Comparison of ENCODE assay signal across 14 cellular contexts in genomic region chr16:2005646-2006045, GRCh38. TPM values are rescaled to one million over a fixed set of nuclear protein-coding genes. Genes with fewer than 3 reads are reported as not detected.
DNase-seq lines count a peak whose midpoint lies in the region; ATAC-seq, FAIRE-seq and TF ChIP-seq lines count a peak whose summit lies in the region.
"Had no signal": no experiment of that assay in that cellular context is flagged by ENCODE, and none has a peak within 500 bp of the region (broad histone marks: within the 10 kb centered on the region; RNA-seq: fewer than 3 reads in every experiment).

No MANE protein-coding gene starts in this region.

- H3K27ac ChIP-seq in right cardiac atrium (ENCODE audit: low read length) (no peak overlapping the region), endothelial cell of umbilical vein (ENCODE audit: insufficient read depth, low read depth, low read length) (no peak overlapping the region), tibial nerve (peak overlapping the region in 3 of 4 donors; percentile 62 to 92 (median 75))
- H3K27ac ChIP-seq: foreskin keratinocyte, SJSA1 had no signal

- peak; percentile 46 to 54 for TF ChIP-seq CTCF in endothelial cell of umbilical vein (IDR thresholded peaks at IDR 0.05; ENCODE audit: extremely low read depth in 1 of 2, insufficient read depth in 1 of 2, low read depth in 1 of 2, low read length in 2 of 2)
- peak in 3 of 5 experiments; percentile 6 to 57 (median 36) for TF ChIP-seq CTCF in tibial nerve (IDR thresholded peaks at IDR 0.05)

- POLR2A ChIA-PET in endothelial cell of umbilical vein (lab: Charles Lee) = no interaction called here

- no TSS peak for BruUV-seq in endothelial cell of umbilical vein (replicated peaks; lab: Mats Ljungman, UMichigan)

- peaks cover 0 to 27% of the 10 kb centered on the region in 2 experiments for H3K36me3 ChIP-seq in endothelial cell of umbilical vein (ENCODE audit: control insufficient read depth in 2 of 2, extremely low read depth in 1 of 2, insufficient read depth in 2 of 2, low read length in 2 of 2)
- peaks cover 8 to 30% (median 16%) of the 10 kb centered on the region in 3 donors for H3K36me3 ChIP-seq in tibial nerve

- H3K4me1 ChIP-seq in right cardiac atrium (ENCODE audit: control insufficient read depth, insufficient read depth, low read length) (peaks cover 14% of the 10 kb centered on the region), endothelial cell of umbilical vein (ENCODE audit: control insufficient read depth, extremely low read depth, insufficient read depth, low read length) (peaks cover 48% of the 10 kb centered on the region), tibial nerve (peaks cover 4 to 69% (median 61%) of the 10 kb centered on the region in 4 donors)

- CTCF ChIA-PET in endothelial cell of umbilical vein (lab: Charles Lee) = interaction anchor here (0.7 to 4.0 kb wide), 5 partner anchors 15 to 246 kb away, joined by 3 to 85 read pairs (median 6); partner anchors contain the start of gene NPW

- no peaks in the 10 kb centered on the region for H3K27me3 ChIP-seq in right cardiac atrium (ENCODE audit: control insufficient read depth, insufficient read depth)
- H3K27me3 ChIP-seq in endothelial cell of umbilical vein (ENCODE audit: control insufficient read depth in 2 of 2, insufficient read depth in 2 of 2, low read length in 2 of 2) = no peaks in the 10 kb centered on the region
- no peaks in the 10 kb centered on the region for H3K27me3 ChIP-seq in tibial nerve
- H3K27me3 ChIP-seq: foreskin keratinocyte, SJSA1 had no signal

- no peak overlapping the region for H3K9ac ChIP-seq in endothelial cell of umbilical vein (replicated peaks; ENCODE audit: extremely low read depth, insufficient read depth, low read length)

- H3K9me3 ChIP-seq in right cardiac atrium (ENCODE audit: control insufficient read depth, low read length) = no peaks in the 10 kb centered on the region
- H3K9me3 ChIP-seq in endothelial cell of umbilical vein (replicated peaks; ENCODE audit: control insufficient read depth, insufficient read depth, low read length) = no peaks in the 10 kb centered on the region
- H3K9me3 ChIP-seq in tibial nerve = no peaks in the 10 kb centered on the region

- WGBS in right cardiac atrium = 75% methylated on average over 21 of the region's 21 CpGs
- 23 to 51% methylated on average over 15 to 18 of the region's 21 CpGs for WGBS in tibial nerve, 2 donors

- H3K79me2 ChIP-seq in endothelial cell of umbilical vein (ENCODE audit: control insufficient read depth, insufficient read depth, low read length) = peaks cover 72% of the 10 kb centered on the region

- intact Hi-C loops in right cardiac atrium (cut with DNase I) = no loop called here
- intact Hi-C loops in cardiac septum (cut with DNase I) = no loop called here
- intact Hi-C loops in endothelial cell of umbilical vein (cut with micrococcal nuclease) = loop anchor here (1.0 kb wide), 2 partner anchors 148 to 246 kb away; partner anchors contain the start of gene ECI1

- no peak overlapping the region for H3K4me3 ChIP-seq in right cardiac atrium (ENCODE audit: low read length)
- H3K4me3 ChIP-seq in endothelial cell of umbilical vein (replicated peaks in 1 of 3; ENCODE audit: insufficient read depth in 1 of 3, low read depth in 1 of 3, low read length in 3 of 3) = no peak overlapping the region
- no peak overlapping the region for H3K4me3 ChIP-seq in tibial nerve
- H3K4me3 ChIP-seq: SJSA1 had no signal

- no peak for TF ChIP-seq POLR2A in endothelial cell of umbilical vein (IDR thresholded peaks at IDR 0.05; ENCODE audit: low read depth, low read length)
- no peak for TF ChIP-seq POLR2A in tibial nerve (IDR thresholded peaks at IDR 0.05)

- FAIRE-seq in endothelial cell of umbilical vein (lab: Jason Lieb, UNC) = no peak
- FAIRE-seq: keratinocyte had no signal

- DNase-seq in right cardiac atrium (peak in 2 of 3 donors; percentile 60 to 61), cardiac septum (ENCODE audit: low spot score) (no peak), NCI-H2107 treated with DMSO at 0.1 percent for 48 hours (lab: John Stamatoyannopoulos, UW; ENCODE audit: unreplicated experiment) (peak; percentile 23), endothelial cell of umbilical vein (ENCODE audit: low read depth, low spot score) (peak; percentile 45), tibial nerve (ENCODE audit: low spot score in 2 of 2) (no peak), NOMO-1 treated with DMSO at 0.1 percent for 48 hours (lab: John Stamatoyannopoulos, UW; ENCODE audit: unreplicated experiment) (no peak)
- DNase-seq: activated CD4-positive, CD25-positive, alpha-beta regulatory T cell treated with anti-CD3 and anti-CD28 coated beads, Interleukin-2, amount 50 U/mL, for 72 hours; foreskin keratinocyte; NCI-H510A treated with DMSO at 0.1 percent for 48 hours had no signal

- no peak for TF ChIP-seq EP300 in tibial nerve (IDR thresholded peaks at IDR 0.05)

- H4K20me1 ChIP-seq in endothelial cell of umbilical vein (replicated peaks; ENCODE audit: control insufficient read depth, extremely low read depth, insufficient read depth, low read length) = no peaks in the 10 kb centered on the region

- no peaks in the 10 kb centered on the region for H3K9me1 ChIP-seq in endothelial cell of umbilical vein (replicated peaks; ENCODE audit: control insufficient read depth, extremely low read depth, insufficient read depth, low read length)

- H2AFZ ChIP-seq in endothelial cell of umbilical vein (ENCODE audit: low read depth, low read length) = no peak overlapping the region

- dilution Hi-C loops in endothelial cell of umbilical vein (cut with MboI; ENCODE audit: extremely low pct_ligation_motif_present, low sequenced_read_pairs) = no loop called here

- no peak overlapping the region for H3K4me2 ChIP-seq in endothelial cell of umbilical vein (ENCODE audit: insufficient read depth, low read length)

- ATAC-seq in right cardiac atrium = no peak
- no peak for ATAC-seq in GM21423 (IDR thresholded peaks at IDR 0.05; ENCODE audit: unreplicated experiment)
- ATAC-seq in GM19467 (IDR thresholded peaks at IDR 0.05; ENCODE audit: unreplicated experiment) = no peak
- ATAC-seq: foreskin keratinocyte had no signal

RNA-seq across cellular contexts. Expression of gene ZNF598, which starts 4.0 kb away (rescaled TPM):
- 10 to 100 TPM; 16.8 to 20.5 (median 17.5) TPM for total RNA-seq in right cardiac atrium
- 14.0 TPM for polyA plus RNA-seq in right cardiac atrium
- total RNA-seq in cardiac septum = 21.9 TPM
- total RNA-seq in endothelial cell of umbilical vein = 60.5 and 67.0 TPM in 2 replicates
- polyA plus RNA-seq in endothelial cell of umbilical vein = 43.3 TPM in 2 replicates
- polyA plus RNA-seq in endothelial cell of umbilical vein (2011; cell fraction: cytosol; rRNA removed) = 32.2 and 43.0 TPM in 2 replicates
- 96.3 and 100.0 TPM in 2 replicates for polyA plus RNA-seq in endothelial cell of umbilical vein (2011; cell fraction: nucleus; rRNA removed)
- polyA plus RNA-seq in endothelial cell of umbilical vein (2012) = 25.3 and 32.2 TPM in 2 replicates
- polyA minus RNA-seq in endothelial cell of umbilical vein = 14.8 and 20.7 TPM in 2 replicates
- 70.3 TPM for polyA minus RNA-seq in endothelial cell of umbilical vein (2011; cell fraction: cytosol; rRNA and poly(A)+ RNA removed)
- 13.4 and 28.0 TPM in 2 replicates for polyA minus RNA-seq in endothelial cell of umbilical vein (2011; cell fraction: nucleus; rRNA and poly(A)+ RNA removed)
- total RNA-seq in tibial nerve = 10 to 100 TPM; 37.0 to 83.1 (median 49.2) TPM

RNA-seq across cellular contexts. Expression of gene NPW, which starts 13.9 kb away (rescaled TPM):
- total RNA-seq in right cardiac atrium (not detected), cardiac septum (not detected), endothelial cell of umbilical vein (3.3 and 3.9 TPM in 2 replicates), tibial nerve (1 to 10 TPM in 2 of 4 donors, not detected in 2; 3.0 to 3.1 TPM)
- polyA plus RNA-seq in right cardiac atrium (not detected), endothelial cell of umbilical vein (0.84 and 1.8 TPM in 2 replicates)
- polyA plus RNA-seq in endothelial cell of umbilical vein (2011; cell fraction: cytosol; rRNA removed) = 0.52 and 1.2 TPM in 2 replicates
- 0.25 and 0.93 TPM in 2 replicates for polyA plus RNA-seq in endothelial cell of umbilical vein (2011; cell fraction: nucleus; rRNA removed)
- 1.4 and 6.4 TPM in 2 replicates for polyA plus RNA-seq in endothelial cell of umbilical vein (2012)
- polyA minus RNA-seq in endothelial cell of umbilical vein = not detected in 2 replicates
- 2.8 TPM for polyA minus RNA-seq in endothelial cell of umbilical vein (2011; cell fraction: cytosol; rRNA and poly(A)+ RNA removed)
- polyA minus RNA-seq in endothelial cell of umbilical vein (2011; cell fraction: nucleus; rRNA and poly(A)+ RNA removed) = not detected in 2 replicates
- total RNA-seq: SJSA1 had no signal
- polyA plus RNA-seq: keratinocyte, neural cell had no signal

RNA-seq across cellular contexts. Expression of gene SYNGR3, which starts 15.9 kb away (rescaled TPM):
- total RNA-seq in right cardiac atrium = 1 to 10 TPM in 1 of 4 donors, under 1 TPM in 3; 0.57 to 1.0 (median 0.68) TPM
- 1.4 TPM for polyA plus RNA-seq in right cardiac atrium
- 1.8 TPM for total RNA-seq in cardiac septum
- 0.81 and 0.95 TPM in 2 replicates for total RNA-seq in endothelial cell of umbilical vein
- polyA plus RNA-seq in endothelial cell of umbilical vein = 1.4 and 2.6 TPM in 2 replicates
- polyA plus RNA-seq in endothelial cell of umbilical vein (2011; cell fraction: cytosol; rRNA removed) = 0.97 and 1.4 TPM in 2 replicates
- polyA plus RNA-seq in endothelial cell of umbilical vein (2011; cell fraction: nucleus; rRNA removed) = 1.0 and 1.1 TPM in 2 replicates
- 0.54 and 1.7 TPM in 2 replicates for polyA plus RNA-seq in endothelial cell of umbilical vein (2012)
- polyA minus RNA-seq in endothelial cell of umbilical vein = 2.0 and 2.1 TPM in 2 replicates
- 6.0 TPM for polyA minus RNA-seq in endothelial cell of umbilical vein (2011; cell fraction: cytosol; rRNA and poly(A)+ RNA removed)
- 0.24 and 0.72 TPM in 2 replicates for polyA minus RNA-seq in endothelial cell of umbilical vein (2011; cell fraction: nucleus; rRNA and poly(A)+ RNA removed)
- 1 to 10 TPM in 1 of 4 donors, not detected in 3; 3.9 TPM for total RNA-seq in tibial nerve

RNA-seq across cellular contexts. Expression of gene NHERF2, which starts 21.1 kb away (rescaled TPM):
- total RNA-seq in right cardiac atrium (100 to 1,000 TPM; 131 to 257 (median 158) TPM), cardiac septum (183 TPM), endothelial cell of umbilical vein (71.2 and 77.7 TPM in 2 replicates), tibial nerve (10 to 100 TPM; 54.7 to 83.1 (median 64.9) TPM)
- polyA plus RNA-seq in right cardiac atrium (228 TPM), endothelial cell of umbilical vein (65.2 and 84.5 TPM in 2 replicates)
- polyA plus RNA-seq in endothelial cell of umbilical vein (2011; cell fraction: cytosol; rRNA removed) = 58.9 and 90.9 TPM in 2 replicates
- 39.6 and 43.1 TPM in 2 replicates for polyA plus RNA-seq in endothelial cell of umbilical vein (2011; cell fraction: nucleus; rRNA removed)
- polyA plus RNA-seq in endothelial cell of umbilical vein (2012) = 52.8 and 76.0 TPM in 2 replicates
- polyA minus RNA-seq in endothelial cell of umbilical vein = 15.6 and 18.8 TPM in 2 replicates
- polyA minus RNA-seq in endothelial cell of umbilical vein (2011; cell fraction: cytosol; rRNA and poly(A)+ RNA removed) = 14.8 TPM
- 5.5 and 15.8 TPM in 2 replicates for polyA minus RNA-seq in endothelial cell of umbilical vein (2011; cell fraction: nucleus; rRNA and poly(A)+ RNA removed)

RNA-seq across cellular contexts. Expression of gene GFER, which starts 21.7 kb away (rescaled TPM):
- total RNA-seq in right cardiac atrium (10 to 100 TPM; 19.6 to 25.7 (median 22.2) TPM), cardiac septum (25.5 TPM), endothelial cell of umbilical vein (29.9 and 30.5 TPM in 2 replicates), tibial nerve (10 to 100 TPM; 13.4 to 20.2 (median 18.1) TPM)
- polyA plus RNA-seq in right cardiac atrium (31.7 TPM), endothelial cell of umbilical vein (13.7 and 26.0 TPM in 2 replicates)
- 14.7 and 15.7 TPM in 2 replicates for polyA plus RNA-seq in endothelial cell of umbilical vein (2011; cell fraction: cytosol; rRNA removed)
- 9.8 and 11.5 TPM in 2 replicates for polyA plus RNA-seq in endothelial cell of umbilical vein (2011; cell fraction: nucleus; rRNA removed)
- 32.8 and 33.7 TPM in 2 replicates for polyA plus RNA-seq in endothelial cell of umbilical vein (2012)
- polyA minus RNA-seq in endothelial cell of umbilical vein = 6.6 and 10.7 TPM in 2 replicates
- polyA minus RNA-seq in endothelial cell of umbilical vein (2011; cell fraction: cytosol; rRNA and poly(A)+ RNA removed) = 25.2 TPM
- polyA minus RNA-seq in endothelial cell of umbilical vein (2011; cell fraction: nucleus; rRNA and poly(A)+ RNA removed) = 4.5 and 7.2 TPM in 2 replicates

Comparison
In these comparisons a context has a peak if more than half of its experiments do, and no peak if none do; other contexts are left out.
1. DNase-seq: peak in right cardiac atrium (2 of 3), NCI-H2107 treated with DMSO at 0.1 percent for 48 hours (single experiment) and endothelial cell of umbilical vein (single experiment); none in cardiac septum (single experiment), tibial nerve (0 of 2) and NOMO-1 treated with DMSO at 0.1 percent for 48 hours (single experiment).
2. H3K27ac ChIP-seq: peak in tibial nerve (3 of 4); none in right cardiac atrium (single experiment) and endothelial cell of umbilical vein (single experiment).